Comparison of ENCODE assay signal across 12 cellular contexts in genomic region chr1:149606056-149606714, GRCh38. TPM values are rescaled to one million over a fixed set of nuclear protein-coding genes. Genes with fewer than 3 reads are reported as not detected.
DNase-seq lines count a peak whose midpoint lies in the region; ATAC-seq and TF ChIP-seq lines count a peak whose summit lies in the region.
"Not testable (repeated sequence)": the region's sequence is repeated elsewhere in the genome, so short reads cannot be mapped to it uniquely, and the experiment has no call there.
"Had no signal": no experiment of that assay in that cellular context is flagged by ENCODE, and none has a peak within 500 bp of the region (broad histone marks: within the 10 kb centered on the region; RNA-seq: fewer than 3 reads in every experiment).

No MANE protein-coding gene starts in this region.

- H3K27me3 Mint-ChIP-seq in CD8-positive, alpha-beta memory T cell; T-helper 2 cell treated with Interferon-gamma antibody and Interleukin-4, amounts not matched to agents 5 μg/mL and 100 μg/mL, for 36 hours (ENCODE audit: low read depth); activated T-helper 2 cell treated with anti-CD3 and anti-CD28 coated beads, Interferon-gamma antibody, Interleukin-2, Interleukin-4, amounts not matched to agents 10 μg/mL and 5 μg/mL and 100 μg/mL, durations not matched to agents 14 hours and 24 hours and 36 hours (ENCODE audit: low read depth); neural crest cell (ENCODE audit: low read depth); stimulated activated naive CD8-positive, alpha-beta T cell treated with anti-CD3 and anti-CD28 coated beads, Interleukin-15, amount 100 ng/mL, for 72 hours: not testable (repeated sequence)

- not testable (repeated sequence) for H2BK5ac ChIP-seq in IMR-90 (ENCODE audit: low read depth, low read length, poor library complexity, severe bottlenecking)

- H2AK9ac ChIP-seq in IMR-90 (replicated peaks; ENCODE audit: low read depth, low read length, poor library complexity) = not testable (repeated sequence)

- H3K36me3 Mint-ChIP-seq in CD8-positive, alpha-beta memory T cell; T-helper 2 cell treated with Interferon-gamma antibody and Interleukin-4, amounts not matched to agents 5 μg/mL and 100 μg/mL, for 36 hours (ENCODE audit: low read depth); activated T-helper 2 cell treated with anti-CD3 and anti-CD28 coated beads, Interferon-gamma antibody, Interleukin-2, Interleukin-4, amounts not matched to agents 10 μg/mL and 5 μg/mL and 100 μg/mL, durations not matched to agents 14 hours and 24 hours and 36 hours (ENCODE audit: low read depth); neural crest cell (ENCODE audit: low read depth): not testable (repeated sequence)

- H3K23ac ChIP-seq in IMR-90 (ENCODE audit: low read depth, low read length) = not testable (repeated sequence)

- not testable (repeated sequence) for H2BK15ac ChIP-seq in IMR-90 (ENCODE audit: low read depth, low read length)

- H4K20me1 ChIP-seq in IMR-90 (ENCODE audit: insufficient read depth, low read length) = not testable (repeated sequence)

- H3K14ac ChIP-seq in IMR-90 (replicated peaks; ENCODE audit: low read depth, low read length) = not testable (repeated sequence)

- H3K9ac ChIP-seq in IMR-90 (ENCODE audit: low read depth, low read length); iPS-15b (ENCODE audit: low read depth, low read length): not testable (repeated sequence)
- H3K9ac ChIP-seq in colonic mucosa (ENCODE audit: low read depth in 2 of 2, low read length in 2 of 2) = peak overlapping the region in 1 of 2 donors; percentile 34

- peak overlapping the region; percentile 89 to 97 (median 93) for H3K4me3 Mint-ChIP-seq in CD8-positive, alpha-beta memory T cell
- peak overlapping the region; percentile 88 for H3K4me3 Mint-ChIP-seq in T-helper 2 cell treated with Interferon-gamma antibody and Interleukin-4, amounts not matched to agents 5 μg/mL and 100 μg/mL, for 36 hours
- H3K4me3 Mint-ChIP-seq in activated T-helper 2 cell treated with anti-CD3 and anti-CD28 coated beads, Interferon-gamma antibody, Interleukin-2, Interleukin-4, amounts not matched to agents 10 μg/mL and 5 μg/mL and 100 μg/mL, durations not matched to agents 14 hours and 24 hours and 36 hours (ENCODE audit: low read depth) = peak overlapping the region; percentile 80
- H3K4me3 Mint-ChIP-seq in neural crest cell = peak overlapping the region; percentile 65
- H3K4me3 Mint-ChIP-seq in stimulated activated naive CD8-positive, alpha-beta T cell treated with anti-CD3 and anti-CD28 coated beads, Interleukin-15, amount 100 ng/mL, for 72 hours = peak overlapping the region; percentile 86 to 89

- no CpG with 5 or more reads among the region's 14 CpGs for WGBS in IMR-90 (ENCODE audit: extremely low coverage in 2 of 2, insufficient read length in 1 of 2), 2 experiments

- TF ChIP-seq CTCF in IMR-90 (conservative IDR thresholded peaks at IDR 0.05; ENCODE audit: low read depth, low read length); colonic mucosa (IDR thresholded peaks at IDR 0.05); neural crest cell (conservative IDR thresholded peaks at IDR 0.05): not testable (repeated sequence)

- not testable (repeated sequence) for H3K4ac ChIP-seq in IMR-90 (ENCODE audit: low read depth, low read length)

- not testable (repeated sequence) for H4K91ac ChIP-seq in IMR-90 (ENCODE audit: insufficient read depth, low read depth, low read length)

- not testable (repeated sequence) for H3K56ac ChIP-seq in IMR-90 (ENCODE audit: extremely low read depth, insufficient read depth, low read length)

- not testable (repeated sequence) for H3K18ac ChIP-seq in IMR-90 (ENCODE audit: low read depth, low read length)

- H3K79me1 ChIP-seq in IMR-90 (ENCODE audit: low read depth in 1 of 2, low read length in 2 of 2) = not testable (repeated sequence)

- CTCF ChIA-PET in CD8-positive, alpha-beta memory T cell (lab: Charles Lee); IMR-90 (lab: Yijun Ruan, JAX): not testable (repeated sequence)

- not testable (repeated sequence) for H4K8ac ChIP-seq in IMR-90 (ENCODE audit: low read depth in 2 of 2, low read length in 2 of 2)

- not testable (repeated sequence) for TF ChIP-seq POLR2A in IMR-90 (IDR thresholded peaks at IDR 0.05; ENCODE audit: low read depth, low read length)

- in situ Hi-C loops in IMR-90 (cut with MboI; ENCODE audit: low sequenced_read_pairs) = not testable (repeated sequence)

- POLR2A ChIA-PET in CD8-positive, alpha-beta memory T cell (lab: Charles Lee); IMR-90 (lab: Charles Lee; ENCODE audit: unreplicated experiment): not testable (repeated sequence)

- TF ChIP-seq RAD21 in IMR-90 (IDR thresholded peaks at IDR 0.05; ENCODE audit: low read length) = not testable (repeated sequence)

- not testable (repeated sequence) for H2BK120ac ChIP-seq in IMR-90 (ENCODE audit: low read depth, low read length)

- H3K27ac Mint-ChIP-seq in CD8-positive, alpha-beta memory T cell = peak overlapping the region; percentile 85 to 99 (median 96)
- peak overlapping the region; percentile 89 for H3K27ac Mint-ChIP-seq in T-helper 2 cell treated with Interferon-gamma antibody and Interleukin-4, amounts not matched to agents 5 μg/mL and 100 μg/mL, for 36 hours
- peak overlapping the region; percentile 81 for H3K27ac Mint-ChIP-seq in activated T-helper 2 cell treated with anti-CD3 and anti-CD28 coated beads, Interferon-gamma antibody, Interleukin-2, Interleukin-4, amounts not matched to agents 10 μg/mL and 5 μg/mL and 100 μg/mL, durations not matched to agents 14 hours and 24 hours and 36 hours
- not testable (repeated sequence) for H3K27ac Mint-ChIP-seq in neural crest cell (ENCODE audit: unreplicated experiment)
- H3K27ac Mint-ChIP-seq in stimulated activated naive CD8-positive, alpha-beta T cell treated with anti-CD3 and anti-CD28 coated beads, Interleukin-15, amount 100 ng/mL, for 72 hours = peak overlapping the region; percentile 97 to 98

- peak overlapping the region; percentile 67 for H3K4me3 ChIP-seq in CD8-positive, alpha-beta memory T cell (ENCODE audit: low read length)
- not testable (repeated sequence) for H3K4me3 ChIP-seq in IMR-90 (ENCODE audit: insufficient read depth, low read depth, low read length)
- H3K4me3 ChIP-seq in colonic mucosa (peak overlapping the region; percentile 9), iPS-15b (ENCODE audit: low read depth, low read length) (peak overlapping the region; percentile 16)

- H3K27ac ChIP-seq in CD8-positive, alpha-beta memory T cell (ENCODE audit: low read depth, low read length) = peak overlapping the region; percentile 59
- not testable (repeated sequence) for H3K27ac ChIP-seq in IMR-90 (ENCODE audit: insufficient read depth, low read length); colonic mucosa

- intact Hi-C loops in IMR-90 (cut with micrococcal nuclease); activated T-helper 2 cell treated with anti-CD3 and anti-CD28 coated beads, Interferon-gamma antibody, Interleukin-2, Interleukin-4, amounts not matched to agents 10 μg/mL and 5 μg/mL and 100 μg/mL, durations not matched to agents 14 hours and 24 hours and 36 hours (cut with micrococcal nuclease); colonic mucosa (cut with DNase I): not testable (repeated sequence)

- dilution Hi-C loops in IMR-90 (cut with HindIII; ENCODE audit: low sequenced_read_pairs, unreplicated experiment) = not testable (repeated sequence)

- not testable (repeated sequence) for ATAC-seq in IMR-90 (ENCODE audit: low read depth); stimulated activated naive CD8-positive, alpha-beta T cell treated with anti-CD3 and anti-CD28 coated beads, Interleukin-15, amount 100 ng/mL, for 72 hours

- H3K4me1 Mint-ChIP-seq in CD8-positive, alpha-beta memory T cell; T-helper 2 cell treated with Interferon-gamma antibody and Interleukin-4, amounts not matched to agents 5 μg/mL and 100 μg/mL, for 36 hours (ENCODE audit: low read depth); activated T-helper 2 cell treated with anti-CD3 and anti-CD28 coated beads, Interferon-gamma antibody, Interleukin-2, Interleukin-4, amounts not matched to agents 10 μg/mL and 5 μg/mL and 100 μg/mL, durations not matched to agents 14 hours and 24 hours and 36 hours (ENCODE audit: low read depth); neural crest cell; stimulated activated naive CD8-positive, alpha-beta T cell treated with anti-CD3 and anti-CD28 coated beads, Interleukin-15, amount 100 ng/mL, for 72 hours: not testable (repeated sequence)

- H2AFZ ChIP-seq in IMR-90 (replicated peaks; ENCODE audit: low read length, poor library complexity) = not testable (repeated sequence)

- H3K36me3 ChIP-seq in CD8-positive, alpha-beta memory T cell (ENCODE audit: insufficient read depth, low read length); IMR-90 (ENCODE audit: control insufficient read depth, insufficient read depth, low read length); colonic mucosa; iPS-15b (ENCODE audit: control insufficient read depth, insufficient read depth, low read length): not testable (repeated sequence)

- H2AK5ac ChIP-seq in IMR-90 (ENCODE audit: low read depth, low read length) = not testable (repeated sequence)

- H4K5ac ChIP-seq in IMR-90 (ENCODE audit: low read depth, low read length) = not testable (repeated sequence)

- peak in 3 of 5 donors; percentile 37 to 69 (median 49) for DNase-seq in CD8-positive, alpha-beta memory T cell
- DNase-seq in IMR-90; T-helper 2 cell treated with Interferon-gamma antibody and Interleukin-4, amounts not matched to agents 5 μg/mL and 100 μg/mL, for 36 hours (ENCODE audit: low spot score); activated T-helper 2 cell treated with anti-CD3 and anti-CD28 coated beads, Interferon-gamma antibody, Interleukin-2, Interleukin-4, amounts not matched to agents 10 μg/mL and 5 μg/mL and 100 μg/mL, durations not matched to agents 14 hours and 24 hours and 36 hours (ENCODE audit: low spot score); colonic mucosa; neural crest cell (ENCODE audit: low read depth, low spot score): not testable (repeated sequence)
- peak; percentile 17 to 28 for DNase-seq in stimulated activated naive CD8-positive, alpha-beta T cell treated with anti-CD3 and anti-CD28 coated beads, Interleukin-15, amount 100 ng/mL, for 72 hours

- not testable (repeated sequence) for H3K9me3 Mint-ChIP-seq in CD8-positive, alpha-beta memory T cell; T-helper 2 cell treated with Interferon-gamma antibody and Interleukin-4, amounts not matched to agents 5 μg/mL and 100 μg/mL, for 36 hours; activated T-helper 2 cell treated with anti-CD3 and anti-CD28 coated beads, Interferon-gamma antibody, Interleukin-2, Interleukin-4, amounts not matched to agents 10 μg/mL and 5 μg/mL and 100 μg/mL, durations not matched to agents 14 hours and 24 hours and 36 hours; neural crest cell; stimulated activated naive CD8-positive, alpha-beta T cell treated with anti-CD3 and anti-CD28 coated beads, Interleukin-15, amount 100 ng/mL, for 72 hours

- H3K9me3 ChIP-seq in CD8-positive, alpha-beta memory T cell (ENCODE audit: low read length); IMR-90 (ENCODE audit: control insufficient read depth, insufficient read depth, low read length); colonic mucosa; iPS-15b (ENCODE audit: control insufficient read depth, insufficient read depth, low read length): not testable (repeated sequence)

- peak overlapping the region; percentile 76 for H3K4me2 ChIP-seq in IMR-90 (ENCODE audit: low read depth, low read length)

- not testable (repeated sequence) for H3K4me1 ChIP-seq in CD8-positive, alpha-beta memory T cell (ENCODE audit: insufficient read depth, low read length); IMR-90 (ENCODE audit: control insufficient read depth, insufficient read depth, low read length); colonic mucosa; iPS-15b (ENCODE audit: control insufficient read depth, insufficient read depth, low read length)

- BruUV-seq in IMR-90 (replicated peaks; lab: Mats Ljungman, UMichigan) = not testable (repeated sequence)

- not testable (repeated sequence) for H3K27me3 ChIP-seq in CD8-positive, alpha-beta memory T cell (ENCODE audit: insufficient read depth, low read length, poor library complexity, severe bottlenecking); IMR-90 (ENCODE audit: control insufficient read depth, insufficient read depth, low read length); colonic mucosa; iPS-15b (ENCODE audit: control insufficient read depth, insufficient read depth, low read length)

- not testable (repeated sequence) for H2BK20ac ChIP-seq in IMR-90 (ENCODE audit: low read depth, low read length)

- H3K9me1 ChIP-seq in IMR-90 (ENCODE audit: insufficient read depth, low read length) = not testable (repeated sequence)

RNA-seq across cellular contexts. Expression of gene PPIAL4C, which starts 22.5 kb away (rescaled TPM):
- 1 to 10 TPM in 1 of 2 experiments, under 1 TPM in 1; 0.64 to 1.5 TPM for total RNA-seq in CD8-positive, alpha-beta memory T cell
- polyA plus RNA-seq in CD8-positive, alpha-beta memory T cell = not detected
- total RNA-seq in IMR-90 (2012; rRNA removed) (not detected in 2 replicates), colonic mucosa (under 1 TPM in 1 of 2 donors, not detected in 1; 0.72 TPM), neural crest cell (not detected in 2 replicates)
- not detected in 2 replicates for polyA plus RNA-seq in IMR-90 (2012; rRNA removed)
- polyA plus RNA-seq in IMR-90 (2012; cell fraction: cytosol; rRNA removed) = not detected in 2 replicates
- polyA plus RNA-seq in IMR-90 (2012; cell fraction: nucleus; rRNA removed; ENCODE audit: low replicate concordance) = not detected in 2 replicates
- total RNA-seq in activated T-helper 2 cell treated with anti-CD3 and anti-CD28 coated beads, Interferon-gamma antibody, Interleukin-2, Interleukin-4, amounts not matched to agents 10 μg/mL and 5 μg/mL and 100 μg/mL, durations not matched to agents 14 hours and 24 hours and 36 hours = not detected in 2 replicates
- total RNA-seq: H4, kidney epithelial cell, myocyte, right cardiac atrium had no signal
- polyA plus RNA-seq: right cardiac atrium had no signal
